ENCODE assay signal across 11 cellular contexts in the genomic region with DNA sequence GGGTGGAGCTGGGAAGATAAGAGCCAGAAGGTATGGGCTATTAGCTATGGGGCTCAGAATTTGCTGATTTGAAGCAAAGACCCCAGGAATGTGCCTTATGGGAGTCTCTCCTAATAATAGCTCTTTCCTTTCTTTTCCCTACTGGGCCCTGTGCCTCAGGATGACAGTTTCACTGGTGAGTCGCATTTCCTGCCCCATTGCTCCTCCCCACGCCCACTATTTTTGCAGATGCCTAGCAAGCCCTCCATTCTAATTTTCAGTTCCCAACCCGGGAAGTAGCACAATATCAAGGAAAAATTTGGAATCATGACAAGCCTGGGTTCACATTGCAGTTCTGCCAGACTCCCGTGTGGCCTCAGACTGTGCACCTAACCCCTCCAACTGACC. TPM values are rescaled to one million over a fixed set of nuclear protein-coding genes. Genes with fewer than 3 reads are reported as not detected.
DNase-seq lines count a peak whose midpoint lies in the region; ATAC-seq, FAIRE-seq and TF ChIP-seq lines count a peak whose summit lies in the region.
"Had no signal": no experiment of that assay in that cellular context is flagged by ENCODE, and none has a peak within 500 bp of the region (broad histone marks: within the 10 kb centered on the region; RNA-seq: fewer than 3 reads in every experiment).

No MANE protein-coding gene starts in this region.

- no peaks in the 10 kb centered on the region for H3K36me3 Mint-ChIP-seq in T-cell

- H3K9me3 ChIP-seq in fibroblast of lung (ENCODE audit: control insufficient read depth, insufficient read depth, low read depth, low read length) (no peaks in the 10 kb centered on the region), skeletal muscle tissue (ENCODE audit: control insufficient read depth in 3 of 3, low read length in 3 of 3) (no peaks in the 10 kb centered on the region), sigmoid colon (no peaks in the 10 kb centered on the region)
- H3K9me3 ChIP-seq in effector memory CD4-positive, alpha-beta T cell (ENCODE audit: control insufficient read depth, low read length), result no peaks in the 10 kb centered on the region

- peak overlapping the region; percentile 45 to 50 (median 47) for H3K4me3 Mint-ChIP-seq in T-cell

- WGBS in sigmoid colon, 2 donors, result 6 to 34% methylated on average over 4 of the region's 4 CpGs

- FAIRE-seq in D721Med (lab: Jason Lieb, UNC), result no peak

- peak overlapping the region; percentile 71 for H2AFZ ChIP-seq in fibroblast of lung (ENCODE audit: low read length)

- peak overlapping the region; percentile 74 for H3K27ac ChIP-seq in fibroblast of lung (ENCODE audit: insufficient read depth, low read length)
- peak overlapping the region; percentile 18 for H3K27ac ChIP-seq in skeletal muscle tissue (ENCODE audit: low read depth, low read length)
- H3K27ac ChIP-seq in sigmoid colon, result peak overlapping the region in 1 of 4 donors; percentile 42
- no peak overlapping the region for H3K27ac ChIP-seq in effector memory CD4-positive, alpha-beta T cell (ENCODE audit: insufficient read depth, low read length, poor library complexity, severe bottlenecking)

- H3K9ac ChIP-seq in fibroblast of lung (ENCODE audit: insufficient read depth, low read length) (no peak overlapping the region), skeletal muscle tissue (ENCODE audit: low read depth in 1 of 3, low read length in 3 of 3) (peak overlapping the region in 1 of 3 donors; percentile 62)

- TF ChIP-seq EP300 in sigmoid colon (IDR thresholded peaks at IDR 0.05), result no peak

- CTCF ChIA-PET in T-cell (lab: Charles Lee), result interaction anchor here in 1 of 2 donors (0.6 kb wide), 1 partner anchor 337 kb away, joined by 7 read pairs; no protein-coding TSS in a partner anchor

- no peaks in the 10 kb centered on the region for H3K79me2 ChIP-seq in fibroblast of lung (ENCODE audit: control insufficient read depth, insufficient read depth, low read length)

- no peaks in the 10 kb centered on the region for H4K20me1 ChIP-seq in fibroblast of lung (ENCODE audit: control insufficient read depth, extremely low read depth, insufficient read depth, low read length)

- H3K36me3 ChIP-seq in fibroblast of lung (ENCODE audit: control insufficient read depth, insufficient read depth, low read length), result no peaks in the 10 kb centered on the region
- no peaks in the 10 kb centered on the region for H3K36me3 ChIP-seq in skeletal muscle tissue (ENCODE audit: control insufficient read depth in 3 of 3, insufficient read depth in 3 of 3, low read length in 3 of 3)
- no peaks in the 10 kb centered on the region for H3K36me3 ChIP-seq in sigmoid colon
- H3K36me3 ChIP-seq in effector memory CD4-positive, alpha-beta T cell (ENCODE audit: control insufficient read depth, insufficient read depth, low read length), result no peaks in the 10 kb centered on the region

- POLR2A ChIA-PET in T-cell (lab: Charles Lee), result interaction anchor here (0.7 to 1.0 kb wide), 2 partner anchors 10 to 30 kb away, joined by 3 to 5 read pairs; partner anchors contain the start of gene CRELD1 (in 1 of the 2)

- H3K27me3 ChIP-seq in fibroblast of lung (ENCODE audit: control insufficient read depth, insufficient read depth, low read length) (no peaks in the 10 kb centered on the region), skeletal muscle tissue (ENCODE audit: control insufficient read depth in 3 of 3, insufficient read depth in 3 of 3, low read length in 3 of 3) (no peaks in the 10 kb centered on the region), sigmoid colon (no peaks in the 10 kb centered on the region)
- H3K27me3 ChIP-seq in effector memory CD4-positive, alpha-beta T cell (replicated peaks; ENCODE audit: control insufficient read depth, insufficient read depth, low read length, poor library complexity, severe bottlenecking), result no peaks in the 10 kb centered on the region

- DNase-seq in GM03348 (ENCODE audit: low spot score), result peak; percentile 74
- no peak for DNase-seq in T-cell
- peak in 1 of 2 donors; percentile 50 for DNase-seq in fibroblast of lung (ENCODE audit: low read depth in 2 of 2)
- no peak for DNase-seq in sigmoid colon
- no peak for DNase-seq in NCI-H446 (lab: John Stamatoyannopoulos, UW)
- no peak for DNase-seq in D721Med (ENCODE audit: insufficient read length, low spot score)
- DNase-seq in effector memory CD4-positive, alpha-beta T cell, result no peak
- DNase-seq: NCI-H2227 treated with DMSO at 0.1 percent for 48 hours had no signal

- ATAC-seq in T-cell (replicated peaks in 1 of 4), result peak in 1 of 4 experiments; percentile 26

- H3K27me3 Mint-ChIP-seq in T-cell, result no peaks in the 10 kb centered on the region

- H3K4me3 ChIP-seq in fibroblast of lung (replicated peaks in 1 of 4; ENCODE audit: control extremely low read depth in 1 of 4, insufficient read depth in 1 of 4, low read depth in 3 of 4, low read length in 4 of 4), result peak overlapping the region; percentile 5 to 40 (median 18)
- peak overlapping the region in 2 of 3 donors; percentile 40 to 41 for H3K4me3 ChIP-seq in skeletal muscle tissue (ENCODE audit: low read length in 3 of 3)
- peak overlapping the region in 2 of 4 donors; percentile 8 to 27 for H3K4me3 ChIP-seq in sigmoid colon
- no peak overlapping the region for H3K4me3 ChIP-seq in effector memory CD4-positive, alpha-beta T cell (ENCODE audit: insufficient read depth, low read depth, low read length, poor library complexity, severe bottlenecking)

- intact Hi-C loops in sigmoid colon (cut with DNase I), result no loop called here

- TF ChIP-seq POLR2A in sigmoid colon (IDR thresholded peaks at IDR 0.05), result no peak

- H3K9me3 Mint-ChIP-seq in T-cell, result no peaks in the 10 kb centered on the region

- peaks cover 12% of the 10 kb centered on the region for H3K4me1 ChIP-seq in fibroblast of lung (ENCODE audit: control insufficient read depth, extremely low read depth, insufficient read depth, low read length)
- peaks cover 0 to 9% (median 2%) of the 10 kb centered on the region in 3 donors for H3K4me1 ChIP-seq in skeletal muscle tissue (ENCODE audit: control insufficient read depth in 3 of 3, insufficient read depth in 3 of 3, low read length in 3 of 3)
- peaks cover 0 to 8% (median 7%) of the 10 kb centered on the region in 4 donors for H3K4me1 ChIP-seq in sigmoid colon
- peaks cover 14% of the 10 kb centered on the region for H3K4me1 ChIP-seq in effector memory CD4-positive, alpha-beta T cell (ENCODE audit: control insufficient read depth, insufficient read depth, low read length, poor library complexity, severe bottlenecking)

- peaks cover 24 to 35% (median 25%) of the 10 kb centered on the region in 3 donors for H3K4me1 Mint-ChIP-seq in T-cell

- H3K4me2 ChIP-seq in fibroblast of lung (ENCODE audit: extremely low read depth, insufficient read depth, low read length), result peak overlapping the region; percentile 85

- TF ChIP-seq CTCF in fibroblast of lung (conservative IDR thresholded peaks at IDR 0.05 in 1 of 2, IDR thresholded peaks at IDR 0.05 in 1 of 2; ENCODE audit: low read depth in 1 of 2, low read length in 2 of 2) (no peak), sigmoid colon (IDR thresholded peaks at IDR 0.05) (no peak), D721Med (IDR thresholded peaks at IDR 0.05; ENCODE audit: insufficient read depth, missing control alignments) (no peak)

- H3K27ac Mint-ChIP-seq in T-cell, result peak overlapping the region; percentile 51 to 77

RNA-seq across cellular contexts. Expression of gene IL17RE, which starts 0.6 kb away (rescaled TPM):
- total RNA-seq in T-cell, result 1 to 10 TPM in 4 of 5 donors, under 1 TPM in 1; 0.68 to 5.1 (median 1.9) TPM
- total RNA-seq in fibroblast of lung, result 0.26 and 0.99 TPM in 2 replicates
- 1.9 and 2.6 TPM in 2 replicates for polyA plus RNA-seq in fibroblast of lung
- 2.0 and 3.1 TPM in 2 replicates for polyA plus RNA-seq in fibroblast of lung (2012)
- 7.4 and 11.1 TPM in 2 replicates for polyA minus RNA-seq in fibroblast of lung (ENCODE audit: low replicate concordance)
- not detected for total RNA-seq in skeletal muscle tissue
- 1 to 10 TPM in 2 of 4 donors, under 1 TPM in 2; 0.68 to 2.5 (median 1.3) TPM for total RNA-seq in sigmoid colon
- 10 to 100 TPM; 11.4 to 46.3 (median 12.7) TPM for polyA plus RNA-seq in sigmoid colon

RNA-seq across cellular contexts. Expression of gene JAGN1, which starts 12.8 kb away (rescaled TPM):
- total RNA-seq in T-cell (10 to 100 TPM; 16.9 to 28.6 (median 23.7) TPM), fibroblast of lung (30.6 and 33.9 TPM in 2 replicates), skeletal muscle tissue (35.0 TPM), sigmoid colon (10 to 100 TPM; 33.7 to 55.1 (median 45.9) TPM)
- polyA plus RNA-seq in fibroblast of lung (36.6 and 44.9 TPM in 2 replicates), sigmoid colon (10 to 100 TPM; 24.7 to 44.4 (median 33.0) TPM)
- 26.0 and 35.1 TPM in 2 replicates for polyA plus RNA-seq in fibroblast of lung (2012)
- 31.1 and 42.0 TPM in 2 replicates for polyA minus RNA-seq in fibroblast of lung (ENCODE audit: low replicate concordance)

RNA-seq across cellular contexts. Expression of gene IL17RC, which starts 13.7 kb away (rescaled TPM):
- total RNA-seq in T-cell, result 1 to 10 TPM in 2 of 5 donors, under 1 TPM in 3; 0.54 to 1.2 (median 0.80) TPM
- total RNA-seq in fibroblast of lung, result 17.5 and 21.3 TPM in 2 replicates
- 14.5 and 17.1 TPM in 2 replicates for polyA plus RNA-seq in fibroblast of lung
- 20.7 and 21.2 TPM in 2 replicates for polyA plus RNA-seq in fibroblast of lung (2012)
- polyA minus RNA-seq in fibroblast of lung (ENCODE audit: low replicate concordance), result 46.9 and 57.3 TPM in 2 replicates
- 12.5 TPM for total RNA-seq in skeletal muscle tissue
- total RNA-seq in sigmoid colon, result 10 to 100 TPM; 57.8 to 88.9 (median 66.3) TPM
- 10 to 100 TPM in 2 of 3 donors, 1 to 10 TPM in 1; 9.9 to 36.5 (median 13.8) TPM for polyA plus RNA-seq in sigmoid colon

RNA-seq across cellular contexts. Expression of gene CIDEC, which starts 23.2 kb away (rescaled TPM):
- total RNA-seq in T-cell (under 1 TPM in 1 of 5 donors, not detected in 4; 0.66 TPM), fibroblast of lung (0.17 TPM in 1 of 2 replicates, not detected in the other), skeletal muscle tissue (9.4 TPM), sigmoid colon (10 to 100 TPM in 2 of 4 donors, 1 to 10 TPM in 2; 1.6 to 36.7 (median 8.1) TPM)
- polyA plus RNA-seq in fibroblast of lung (0.08 TPM in 1 of 2 replicates, not detected in the other), sigmoid colon (100 to 1,000 TPM in 1 of 3 donors, 10 to 100 TPM in 2; 30.6 to 120 (median 71.3) TPM)
- not detected in 2 replicates for polyA plus RNA-seq in fibroblast of lung (2012)
- polyA minus RNA-seq in fibroblast of lung (ENCODE audit: low replicate concordance), result not detected in 2 replicates
- total RNA-seq: mononuclear cell, urinary bladder had no signal

RNA-seq across cellular contexts. Expression of gene CRELD1, which starts 30.4 kb away (rescaled TPM):
- 10 to 100 TPM; 23.0 to 55.2 (median 48.0) TPM for total RNA-seq in T-cell
- total RNA-seq in fibroblast of lung, result 15.7 and 50.2 TPM in 2 replicates
- polyA plus RNA-seq in fibroblast of lung, result 23.8 and 24.2 TPM in 2 replicates
- polyA plus RNA-seq in fibroblast of lung (2012), result 16.4 and 20.3 TPM in 2 replicates
- 27.8 and 36.3 TPM in 2 replicates for polyA minus RNA-seq in fibroblast of lung (ENCODE audit: low replicate concordance)
- 12.0 TPM for total RNA-seq in skeletal muscle tissue
- total RNA-seq in sigmoid colon, result 10 to 100 TPM; 31.4 to 67.8 (median 54.7) TPM
- 10 to 100 TPM in 1 of 3 donors, 1 to 10 TPM in 2; 4.8 to 33.7 (median 6.7) TPM for polyA plus RNA-seq in sigmoid colon
